20 cellular contexts compared by ENCODE assay signal in genomic region chr7:41116817-41117216, GRCh38.
DNase-seq lines count a peak whose midpoint lies in the region; ATAC-seq and TF ChIP-seq lines count a peak whose summit lies in the region.
"Had no signal": no experiment of that assay in that cellular context is flagged by ENCODE, and none has a peak within 500 bp of the region (broad histone marks: within the 10 kb centered on the region; RNA-seq: fewer than 3 reads in every experiment).

No MANE protein-coding gene starts in this region.

- H3K9me3 ChIP-seq in SU-DHL-6 (ENCODE audit: insufficient read depth, low read length) (no peaks in the 10 kb centered on the region; the same call in 1 of the 2 replicates), smooth muscle cell (replicated peaks; ENCODE audit: low read depth) (no peaks in the 10 kb centered on the region)
- H3K9me3 ChIP-seq: Caco-2, HAP-1 had no signal

- H4K20me1 ChIP-seq in SU-DHL-6 (ENCODE audit: low read depth, low read length): no peaks in the 10 kb centered on the region
- H4K20me1 ChIP-seq in smooth muscle cell (ENCODE audit: low read depth): no peaks in the 10 kb centered on the region

- H3F3A ChIP-seq in SU-DHL-6 (ENCODE audit: insufficient read depth) (0 out of 2 replicates have a peak, but pooled peaks cover 11% of the 10 kb centered on the region), smooth muscle cell (ENCODE audit: low read depth) (no peaks in the 10 kb centered on the region)

- peaks cover 4% of the 10 kb centered on the region for H3K4me1 ChIP-seq in smooth muscle cell (ENCODE audit: low read depth)
- H3K4me1 ChIP-seq: Caco-2, HAP-1 had no signal

- H3K27me3 ChIP-seq in SU-DHL-6 (ENCODE audit: low read length) (no peaks in the 10 kb centered on the region), smooth muscle cell (ENCODE audit: low read depth) (no peaks in the 10 kb centered on the region)

- WGBS in smooth muscle cell (ENCODE audit: low lambda C conversion rate): 78% methylated on average over 1 of the region's 1 CpG

- ATAC-seq in GM18909 (IDR thresholded peaks at IDR 0.05; ENCODE audit: poor library complexity, unreplicated experiment): no peak
- ATAC-seq in HG02610 (IDR thresholded peaks at IDR 0.05; ENCODE audit: unreplicated experiment): no peak

- TF ChIP-seq CTCF in SU-DHL-6 (IDR thresholded peaks at IDR 0.05; ENCODE audit: insufficient read depth, low read length, poor library complexity, severe bottlenecking): no peak
- no peak for TF ChIP-seq CTCF in smooth muscle cell (IDR thresholded peaks at IDR 0.05; ENCODE audit: borderline replicate concordance, insufficient read depth, poor library complexity, severe bottlenecking)

- peak overlapping the region; percentile 3 for H2AFZ ChIP-seq in SU-DHL-6 (ENCODE audit: low read depth, low read length, severe bottlenecking)
- no peak overlapping the region for H2AFZ ChIP-seq in smooth muscle cell (ENCODE audit: low read depth)

- no peaks in the 10 kb centered on the region for H3K9me2 ChIP-seq in SU-DHL-6 (replicated peaks; ENCODE audit: insufficient read depth, low read length)

- no peaks in the 10 kb centered on the region for H3K79me2 ChIP-seq in SU-DHL-6 (ENCODE audit: insufficient read depth, low read length)
- H3K79me2 ChIP-seq in smooth muscle cell (ENCODE audit: low read depth): no peaks in the 10 kb centered on the region

- peak overlapping the region; percentile 16 for H3K4me3 ChIP-seq in SU-DHL-6 (ENCODE audit: insufficient read depth, low read length, poor library complexity, severe bottlenecking)
- no peak overlapping the region for H3K4me3 ChIP-seq in smooth muscle cell
- H3K4me3 ChIP-seq: HAP-1 had no signal

- H3K36me3 ChIP-seq in SU-DHL-6 (ENCODE audit: low read length) (no peaks in the 10 kb centered on the region), smooth muscle cell (ENCODE audit: low read depth) (no peaks in the 10 kb centered on the region)
- H3K36me3 ChIP-seq: HAP-1 had no signal

- H3K9ac ChIP-seq in SU-DHL-6 (ENCODE audit: low read length) (peak overlapping the region; percentile 31), smooth muscle cell (ENCODE audit: low read depth) (no peak overlapping the region)

- H3K4me2 ChIP-seq in SU-DHL-6 (ENCODE audit: low read depth, low read length, poor library complexity, severe bottlenecking) (peak overlapping the region; percentile 54), smooth muscle cell (no peak overlapping the region)

- DNase-seq in NCI-H69 (lab: John Stamatoyannopoulos, UW) (peak; percentile 34), glomerular visceral epithelial cell (ENCODE audit: extremely low spot score) (peak; percentile 24), smooth muscle cell (lab: John Stamatoyannopoulos, UW; ENCODE audit: unreplicated experiment) (no peak), OCI-M1 (lab: John Stamatoyannopoulos, UW) (no peak)
- DNase-seq: Caco-2; CD4-positive, CD25-positive, alpha-beta regulatory T cell; DMS153; EL; KBM-7; NCI-H1092; NCI-H146; NCI-H2081; NCI-H510A; NCI-H82; SIG-M5 had no signal

- H3K27ac ChIP-seq in SU-DHL-6 (ENCODE audit: low read depth, low read length) (peak overlapping the region; percentile 81), smooth muscle cell (ENCODE audit: low read depth) (peak overlapping the region; percentile 60)
- H3K27ac ChIP-seq: HL-60 had no signal

Comparison
In these comparisons a context has a peak if more than half of its experiments do, and no peak if none do; other contexts are left out.
1. DNase-seq: peak in NCI-H69 (single experiment) and glomerular visceral epithelial cell (single experiment); none in smooth muscle cell (single experiment) and OCI-M1 (single experiment).